Comparison of ENCODE assay signal across 8 cellular contexts in the genomic region with DNA sequence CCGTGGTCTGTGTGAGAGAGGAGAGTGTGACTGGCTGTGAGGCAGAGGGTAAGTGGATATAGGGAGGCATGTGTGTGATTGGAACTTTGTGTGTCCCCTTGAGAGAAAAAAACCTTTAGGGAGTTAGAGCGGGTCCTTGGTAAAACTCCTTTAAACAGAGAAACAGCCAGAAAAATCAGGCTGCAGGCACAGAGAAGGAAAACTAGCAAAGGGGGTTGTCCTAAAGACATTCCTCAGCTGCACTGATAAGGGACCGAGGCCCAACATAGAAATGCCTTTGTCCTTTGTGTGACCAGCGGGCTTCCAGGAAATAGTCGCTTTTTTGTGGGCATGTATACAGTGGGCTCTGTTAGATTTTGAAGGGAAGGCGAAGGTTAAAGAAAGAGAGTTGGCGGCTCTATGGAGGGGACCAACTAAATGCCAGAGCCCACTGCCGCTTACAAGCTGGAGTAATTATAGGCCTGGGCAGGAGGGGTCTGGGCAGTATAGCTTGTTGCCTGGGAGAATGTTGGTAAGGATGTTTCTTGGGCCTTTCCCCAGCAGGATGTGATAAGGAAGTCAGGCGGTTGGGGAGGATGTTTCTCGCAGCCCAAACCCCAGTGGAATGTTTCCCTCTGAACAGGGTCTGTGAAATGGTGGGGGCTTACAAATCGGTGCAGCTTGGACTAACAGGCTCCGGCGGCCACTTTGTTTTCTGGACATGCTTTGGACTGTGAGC.
DNase-seq lines count a peak whose midpoint lies in the region; ATAC-seq, FAIRE-seq and TF ChIP-seq lines count a peak whose summit lies in the region.
"Not testable (repeated sequence)": the region's sequence is repeated elsewhere in the genome, so short reads cannot be mapped to it uniquely, and the experiment has no call there.

No MANE protein-coding gene starts in this region.

- TF ChIP-seq EP300 in SK-N-SH (IDR thresholded peaks at IDR 0.05; ENCODE audit: borderline replicate concordance in 1 of 2, low read depth in 1 of 2, low read length in 1 of 2); H1 (IDR thresholded peaks at IDR 0.05; ENCODE audit: borderline replicate concordance in 1 of 2, low read depth in 2 of 2, low read length in 2 of 2): not testable (repeated sequence)

- H2BK15ac ChIP-seq in H1 (ENCODE audit: low read length): not testable (repeated sequence)

- H3K9me1 ChIP-seq in keratinocyte (ENCODE audit: control insufficient read depth, extremely low read depth, insufficient read depth, low read length): not testable (repeated sequence)

- not testable (repeated sequence) for H3K27me3 ChIP-seq in SK-N-SH (ENCODE audit: insufficient read depth); adipocyte (replicated peaks; ENCODE audit: control insufficient read depth, insufficient read depth, low read length); H1 (replicated peaks in 1 of 4; ENCODE audit: control insufficient read depth in 3 of 4, extremely low read depth in 1 of 4, insufficient read depth in 3 of 4, low read length in 3 of 4); keratinocyte (ENCODE audit: control insufficient read depth, extremely low read depth, insufficient read depth, low read length)

- H3K4me2 ChIP-seq in SK-N-SH: peak overlapping the region; percentile 96
- not testable (repeated sequence) for H3K4me2 ChIP-seq in H1 (ENCODE audit: insufficient read depth in 1 of 2, low read depth in 2 of 2, low read length in 2 of 2)
- peak overlapping the region; percentile 58 for H3K4me2 ChIP-seq in keratinocyte (ENCODE audit: control insufficient read depth, extremely low read depth, insufficient read depth, low read depth, low read length)

- H2AFZ ChIP-seq in SK-N-SH (ENCODE audit: low read depth) (peak overlapping the region; percentile 97), keratinocyte (ENCODE audit: control insufficient read depth, low read length) (peak overlapping the region; percentile 89)
- H2AFZ ChIP-seq in H1 (ENCODE audit: low read length): not testable (repeated sequence)

- dilution Hi-C loops in keratinocyte (cut with MboI; ENCODE audit: extremely low pct_ligation_motif_present, low sequenced_read_pairs): not testable (repeated sequence)

- not testable (repeated sequence) for H4K20me1 ChIP-seq in SK-N-SH (ENCODE audit: insufficient read depth); H1 (replicated peaks in 1 of 2; ENCODE audit: control insufficient read depth in 1 of 2, insufficient read depth in 2 of 2, low read length in 2 of 2); keratinocyte (ENCODE audit: control insufficient read depth, extremely low read depth, insufficient read depth, low read length)

- not testable (repeated sequence) for H3K36me3 ChIP-seq in HEK293 (ENCODE audit: control insufficient read depth in 2 of 2, insufficient read depth in 1 of 2, low read length in 2 of 2); SK-N-SH (replicated peaks in 1 of 2; ENCODE audit: control insufficient read depth in 1 of 2, insufficient read depth in 2 of 2, low read length in 1 of 2); adipocyte (ENCODE audit: control insufficient read depth, insufficient read depth, low read length, severe bottlenecking); H1 (ENCODE audit: control insufficient read depth in 2 of 4, insufficient read depth in 4 of 4, low read length in 3 of 4); keratinocyte (ENCODE audit: control insufficient read depth in 2 of 2, extremely low read depth in 1 of 2, insufficient read depth in 2 of 2, low read length in 2 of 2)

- H3K4me3 ChIP-seq in AG10803 (ENCODE audit: low read length): peak overlapping the region; percentile 64
- peak overlapping the region; percentile 47 for H3K4me3 ChIP-seq in HEK293 (ENCODE audit: low read depth, low read length)
- H3K4me3 ChIP-seq in SK-N-SH (ENCODE audit: low read depth in 2 of 2, low read length in 1 of 2): peak overlapping the region; percentile 70 to 80
- H3K4me3 ChIP-seq in adipocyte (ENCODE audit: low read length): peak overlapping the region; percentile 92
- peak overlapping the region in 1 of 4 experiments; percentile 37; a peak in 2 of 8 replicates for H3K4me3 ChIP-seq in H1 (ENCODE audit: extremely low read depth in 1 of 4, insufficient read depth in 2 of 4, low read depth in 3 of 4, low read length in 4 of 4)
- peak overlapping the region; percentile 62 to 70 (median 65) for H3K4me3 ChIP-seq in keratinocyte (ENCODE audit: control insufficient read depth in 2 of 3, extremely low read depth in 1 of 3, insufficient read depth in 2 of 3, low read depth in 1 of 3, low read length in 3 of 3)

- not testable (repeated sequence) for TF ChIP-seq RAD21 in SK-N-SH (IDR thresholded peaks at IDR 0.05; ENCODE audit: low read length); H1 (IDR thresholded peaks at IDR 0.05 in 1 of 2, conservative IDR thresholded peaks at IDR 0.05 in 1 of 2; ENCODE audit: low read depth in 2 of 2, low read length in 2 of 2)

- peaks cover 10% of the 10 kb centered on the region for H3F3A ChIP-seq in SK-N-SH (replicated peaks; ENCODE audit: insufficient read depth)

- not testable (repeated sequence) for H4K5ac ChIP-seq in H1 (ENCODE audit: insufficient read length, low read depth, low read length)

- H3K4ac ChIP-seq in H1 (replicated peaks; ENCODE audit: insufficient read length, low read depth, low read length): not testable (repeated sequence)

- peak overlapping the region; percentile 78 for H3K27ac ChIP-seq in HEK293 (ENCODE audit: extremely low read depth, low read depth, low read length)
- H3K27ac ChIP-seq in SK-N-SH (ENCODE audit: low read depth in 2 of 2, low read length in 1 of 2): peak overlapping the region; percentile 78 to 87
- not testable (repeated sequence) for H3K27ac ChIP-seq in H1 (ENCODE audit: low read depth, low read length)
- H3K27ac ChIP-seq in keratinocyte (ENCODE audit: control insufficient read depth, insufficient read depth, low read length): peak overlapping the region; percentile 36

- not testable (repeated sequence) for H3K36me3 Mint-ChIP-seq in nephron (ENCODE audit: low read depth)

- H3K18ac ChIP-seq in H1 (ENCODE audit: extremely low read depth, low read length): not testable (repeated sequence)

- H4K8ac ChIP-seq in H1 (ENCODE audit: extremely low read depth, insufficient read depth, low read length): not testable (repeated sequence)

- not testable (repeated sequence) for H3K4me1 Mint-ChIP-seq in nephron; stimulated activated naive CD8-positive, alpha-beta T cell treated with anti-CD3 and anti-CD28 coated beads, Interleukin-15, amount 100 ng/mL, for 72 hours

- H3K56ac ChIP-seq in H1 (replicated peaks; ENCODE audit: insufficient read length, low read depth, low read length): not testable (repeated sequence)

- peak overlapping the region; percentile 75; the same call in 1 of the 2 replicates for H2BK5ac ChIP-seq in H1 (ENCODE audit: low read depth, low read length)

- peak overlapping the region; percentile 96 to 97 (median 96) for H3K27ac Mint-ChIP-seq in nephron
- peak overlapping the region; percentile 90 to 97 for H3K27ac Mint-ChIP-seq in stimulated activated naive CD8-positive, alpha-beta T cell treated with anti-CD3 and anti-CD28 coated beads, Interleukin-15, amount 100 ng/mL, for 72 hours

- not testable (repeated sequence) for H3K27me3 Mint-ChIP-seq in nephron (ENCODE audit: low read depth); stimulated activated naive CD8-positive, alpha-beta T cell treated with anti-CD3 and anti-CD28 coated beads, Interleukin-15, amount 100 ng/mL, for 72 hours

- ATAC-seq in stimulated activated naive CD8-positive, alpha-beta T cell treated with anti-CD3 and anti-CD28 coated beads, Interleukin-15, amount 100 ng/mL, for 72 hours: not testable (repeated sequence)

- CTCF ChIA-PET in HEK293 (lab: Yijun Ruan, JAX); SK-N-SH (lab: Yijun Ruan, JAX): not testable (repeated sequence)
- CTCF ChIA-PET in H1 (lab: Charles Lee; ENCODE audit: partially characterized antibody): interaction anchor here (1.1 kb wide), 1 partner anchor 10 kb away, joined by 3 read pairs; no protein-coding TSS in a partner anchor

- H4K91ac ChIP-seq in H1 (replicated peaks; ENCODE audit: insufficient read length, low read length): not testable (repeated sequence)

- H3K79me2 ChIP-seq in SK-N-SH (ENCODE audit: insufficient read depth); H1 (ENCODE audit: control insufficient read depth in 1 of 2, insufficient read depth in 2 of 2, low read length in 2 of 2); keratinocyte (ENCODE audit: control insufficient read depth, insufficient read depth, low read length): not testable (repeated sequence)

- not testable (repeated sequence) for H3K14ac ChIP-seq in H1 (ENCODE audit: insufficient read length)

- TF ChIP-seq POLR2A in H1 (IDR thresholded peaks at IDR 0.05; ENCODE audit: control extremely low read depth in 1 of 2, low read depth in 2 of 2, low read length in 2 of 2): not testable (repeated sequence)

- TF ChIP-seq CTCF in AG10803 (conservative IDR thresholded peaks at IDR 0.05; ENCODE audit: low read length); HEK293 (tag by site-specific recombination; IDR thresholded peaks at IDR 0.05); SK-N-SH (IDR thresholded peaks at IDR 0.05); H1 (IDR thresholded peaks at IDR 0.05; ENCODE audit: control extremely low read depth in 1 of 3, insufficient read depth in 1 of 3, low read depth in 1 of 3, low read length in 3 of 3); keratinocyte (optimal IDR thresholded peaks at IDR 0.05 in 1 of 3, IDR thresholded peaks at IDR 0.05 in 1 of 3, conservative IDR thresholded peaks at IDR 0.05 in 1 of 3; ENCODE audit: extremely low read depth in 1 of 3, insufficient read depth in 2 of 3, low read length in 3 of 3); nephron (IDR thresholded peaks at IDR 0.05; ENCODE audit: unreplicated experiment in 3 of 3): not testable (repeated sequence)

- FAIRE-seq in H1 (lab: Jason Lieb, UNC); keratinocyte (lab: Jason Lieb, UNC): not testable (repeated sequence)

- H3K9ac ChIP-seq in SK-N-SH: peak overlapping the region; percentile 72
- H3K9ac ChIP-seq in adipocyte (ENCODE audit: low read length): peak overlapping the region; percentile 90
- H3K9ac ChIP-seq in H1 (replicated peaks in 1 of 4; ENCODE audit: extremely low read depth in 1 of 4, low read depth in 3 of 4, low read length in 3 of 4): not testable (repeated sequence)
- H3K9ac ChIP-seq in keratinocyte (ENCODE audit: control insufficient read depth, extremely low read depth, insufficient read depth, low read length): peak overlapping the region; percentile 77

- H3K9me3 Mint-ChIP-seq in nephron; stimulated activated naive CD8-positive, alpha-beta T cell treated with anti-CD3 and anti-CD28 coated beads, Interleukin-15, amount 100 ng/mL, for 72 hours: not testable (repeated sequence)

- not testable (repeated sequence) for H3K9me3 ChIP-seq in HEK293 (ENCODE audit: control insufficient read depth, insufficient read depth, low read depth, low read length); SK-N-SH; adipocyte (ENCODE audit: control insufficient read depth, low read length); H1 (ENCODE audit: insufficient read depth in 2 of 2, low read depth in 1 of 2, low read length in 1 of 2); keratinocyte (ENCODE audit: control insufficient read depth, low read depth, low read length)

- H2AK5ac ChIP-seq in H1 (ENCODE audit: low read depth, low read length): 0 out of 2 replicates have a peak overlapping the region, but pooled peaks have one; percentile 13

- H3K79me1 ChIP-seq in H1 (ENCODE audit: low read depth, low read length): not testable (repeated sequence)

- not testable (repeated sequence) for H2BK20ac ChIP-seq in H1 (ENCODE audit: low read length)

- H3K23ac ChIP-seq in H1 (ENCODE audit: insufficient read length): not testable (repeated sequence)

- not testable (repeated sequence) for H3K23me2 ChIP-seq in H1 (ENCODE audit: low read depth, low read length)

- POLR2A ChIA-PET in HEK293 (lab: Yijun Ruan, JAX); SK-N-SH (lab: Yijun Ruan, JAX); H1 (lab: Charles Lee; ENCODE audit: partially characterized antibody): not testable (repeated sequence)

- H3K4me1 ChIP-seq in HEK293 (ENCODE audit: control insufficient read depth, insufficient read depth, low read length); SK-N-SH (ENCODE audit: control insufficient read depth in 1 of 2, insufficient read depth in 2 of 2, low read depth in 1 of 2, low read length in 1 of 2); adipocyte (ENCODE audit: control insufficient read depth, insufficient read depth, low read length); H1 (replicated peaks in 1 of 4; ENCODE audit: control insufficient read depth in 3 of 4, insufficient read depth in 4 of 4, low read length in 3 of 4); keratinocyte (ENCODE audit: control insufficient read depth, extremely low read depth, insufficient read depth, low read length): not testable (repeated sequence)

- under 1% methylated on average over 8 of the region's 13 CpGs for WGBS in SK-N-SH (ENCODE audit: low lambda C conversion rate)
- WGBS in H1 (ENCODE audit: extremely low coverage in 1 of 2, insufficient coverage in 1 of 2, insufficient read length in 1 of 2, insufficient replicate concordance in 2 of 2, low coverage in 1 of 2, low lambda C conversion rate in 2 of 2, missing lambda C conversion rate in 1 of 2), 2 experiments: 75% methylated on average over 4 of the region's 13 CpGs; no CpG with 5 or more reads in 1 of the 2 experiments

- H2BK120ac ChIP-seq in H1 (replicated peaks; ENCODE audit: low read depth, low read length): not testable (repeated sequence)

- not testable (repeated sequence) for H3K9me2 ChIP-seq in SK-N-SH

- peak overlapping the region; percentile 93 to 95 (median 95) for H3K4me3 Mint-ChIP-seq in nephron
- H3K4me3 Mint-ChIP-seq in stimulated activated naive CD8-positive, alpha-beta T cell treated with anti-CD3 and anti-CD28 coated beads, Interleukin-15, amount 100 ng/mL, for 72 hours: peak overlapping the region; percentile 84 to 93

- 0 out of 2 replicates have a peak overlapping the region, but pooled peaks have one; percentile 75 for H2BK12ac ChIP-seq in H1 (ENCODE audit: low read depth, low read length)

- peak; percentile 10 for DNase-seq in AG10803 (ENCODE audit: low read depth)
- not testable (repeated sequence) for DNase-seq in SK-N-SH; H1 (ENCODE audit: low read depth in 1 of 2, low spot score in 2 of 2); keratinocyte (ENCODE audit: low read depth, low spot score); stimulated activated naive CD8-positive, alpha-beta T cell treated with anti-CD3 and anti-CD28 coated beads, Interleukin-15, amount 100 ng/mL, for 72 hours
- peak; percentile 29 for DNase-seq in adipocyte (ENCODE audit: low read depth)
